ENCODE assay signal across 1 cellular context in the genomic region with DNA sequence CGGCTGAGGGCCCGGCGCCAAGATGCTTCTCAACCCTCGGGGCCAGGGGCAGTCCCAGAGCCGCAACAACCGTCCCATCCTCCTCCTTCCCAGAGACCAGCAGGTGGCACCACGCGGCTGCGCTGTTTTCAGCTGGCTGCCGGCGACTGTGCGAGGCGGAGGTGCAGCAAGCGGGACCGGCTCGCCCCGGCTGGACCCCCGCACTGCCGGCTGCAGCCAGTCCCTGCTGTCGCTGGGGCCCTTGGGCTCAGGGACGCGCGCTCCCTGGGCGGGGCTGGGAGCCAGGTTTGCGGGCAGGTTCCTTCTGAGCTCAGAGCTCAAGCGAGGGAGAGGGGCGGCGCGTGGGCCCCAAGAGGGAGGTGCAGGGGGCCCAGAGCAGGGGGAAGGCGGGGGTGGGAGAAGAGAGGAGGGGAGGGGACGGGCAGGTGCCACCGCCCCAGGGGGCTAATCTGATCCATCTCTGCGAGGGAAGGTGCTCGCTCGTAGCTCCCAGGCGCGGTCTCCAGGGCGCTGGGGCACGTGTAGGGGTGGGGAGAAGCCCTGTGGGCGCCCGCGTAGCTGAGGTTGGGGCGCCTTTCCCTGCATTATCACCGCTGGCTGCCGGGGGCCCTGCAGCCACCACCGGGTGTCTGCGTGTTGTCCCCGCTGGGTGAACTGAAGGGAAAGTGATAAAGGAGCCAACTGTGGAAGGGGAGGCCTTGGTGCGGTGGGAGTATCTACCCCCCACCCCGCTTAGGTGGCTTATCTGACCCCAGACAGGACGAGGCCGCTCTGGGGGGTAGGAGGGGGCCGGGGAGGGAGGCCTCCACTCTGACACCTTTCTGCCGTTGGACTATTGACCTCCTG.
A peak's percentile ranks its signal among the peaks of the same experiment; 100 is the strongest.
TF ChIP-seq lines count a peak whose summit lies in the region.

No MANE protein-coding gene starts in this region.

TF ChIP-seq in HepG2, 621 proteins besides CTCF, POLR2A, EP300 and RAD21 (continued from another document and continues in another):
- TF ChIP-seq, protein P1, sequence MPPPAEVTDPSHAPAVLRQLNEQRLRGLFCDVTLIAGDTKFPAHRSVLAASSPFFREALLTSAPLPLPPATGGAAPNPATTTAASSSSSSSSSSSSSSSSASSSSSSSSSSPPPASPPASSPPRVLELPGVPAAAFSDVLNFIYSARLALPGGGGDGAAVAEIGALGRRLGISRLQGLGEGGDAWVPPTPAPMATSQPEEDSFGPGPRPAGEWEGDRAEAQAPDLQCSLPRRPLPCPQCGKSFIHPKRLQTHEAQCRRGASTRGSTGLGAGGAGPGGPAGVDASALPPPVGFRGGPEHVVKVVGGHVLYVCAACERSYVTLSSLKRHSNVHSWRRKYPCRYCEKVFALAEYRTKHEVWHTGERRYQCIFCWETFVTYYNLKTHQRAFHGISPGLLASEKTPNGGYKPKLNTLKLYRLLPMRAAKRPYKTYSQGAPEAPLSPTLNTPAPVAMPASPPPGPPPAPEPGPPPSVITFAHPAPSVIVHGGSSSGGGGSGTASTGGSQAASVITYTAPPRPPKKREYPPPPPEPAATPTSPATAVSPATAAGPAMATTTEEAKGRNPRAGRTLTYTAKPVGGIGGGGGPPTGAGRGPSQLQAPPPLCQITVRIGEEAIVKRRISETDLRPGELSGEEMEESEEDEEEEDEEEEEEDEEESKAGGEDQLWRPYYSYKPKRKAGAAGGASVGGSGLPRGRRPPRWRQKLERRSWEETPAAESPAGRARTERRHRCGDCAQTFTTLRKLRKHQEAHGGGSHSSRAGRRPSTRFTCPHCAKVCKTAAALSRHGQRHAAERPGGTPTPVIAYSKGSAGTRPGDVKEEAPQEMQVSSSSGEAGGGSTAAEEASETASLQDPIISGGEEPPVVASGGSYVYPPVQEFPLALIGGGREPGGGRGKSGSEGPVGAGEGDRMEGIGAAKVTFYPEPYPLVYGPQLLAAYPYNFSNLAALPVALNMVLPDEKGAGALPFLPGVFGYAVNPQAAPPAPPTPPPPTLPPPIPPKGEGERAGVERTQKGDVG (CRISPR knock-in tag; IDR thresholded peaks at IDR 0.05; ENCODE audit: borderline replicate concordance): no peak
- no peak for TF ChIP-seq MYNN (CRISPR knock-in tag; IDR thresholded peaks at IDR 0.05; ENCODE audit: low read depth)
- TF ChIP-seq, protein P2, sequence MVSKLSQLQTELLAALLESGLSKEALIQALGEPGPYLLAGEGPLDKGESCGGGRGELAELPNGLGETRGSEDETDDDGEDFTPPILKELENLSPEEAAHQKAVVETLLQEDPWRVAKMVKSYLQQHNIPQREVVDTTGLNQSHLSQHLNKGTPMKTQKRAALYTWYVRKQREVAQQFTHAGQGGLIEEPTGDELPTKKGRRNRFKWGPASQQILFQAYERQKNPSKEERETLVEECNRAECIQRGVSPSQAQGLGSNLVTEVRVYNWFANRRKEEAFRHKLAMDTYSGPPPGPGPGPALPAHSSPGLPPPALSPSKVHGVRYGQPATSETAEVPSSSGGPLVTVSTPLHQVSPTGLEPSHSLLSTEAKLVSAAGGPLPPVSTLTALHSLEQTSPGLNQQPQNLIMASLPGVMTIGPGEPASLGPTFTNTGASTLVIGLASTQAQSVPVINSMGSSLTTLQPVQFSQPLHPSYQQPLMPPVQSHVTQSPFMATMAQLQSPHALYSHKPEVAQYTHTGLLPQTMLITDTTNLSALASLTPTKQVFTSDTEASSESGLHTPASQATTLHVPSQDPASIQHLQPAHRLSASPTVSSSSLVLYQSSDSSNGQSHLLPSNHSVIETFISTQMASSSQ (IDR thresholded peaks at IDR 0.05; ENCODE audit: low read depth): no peak
- TF ChIP-seq, protein P2 (CRISPR knock-in tag; IDR thresholded peaks at IDR 0.05; ENCODE audit: borderline replicate concordance): peak; percentile 43; the same call in 1 of the 2 replicates
- no peak for TF ChIP-seq ZNF354B (CRISPR knock-in tag; IDR thresholded peaks at IDR 0.05)
- TF ChIP-seq MYPOP (CRISPR knock-in tag; IDR thresholded peaks at IDR 0.05): peak; percentile 37; the same call in 1 of the 2 replicates
- peak; percentile 93 for TF ChIP-seq ZNF746 (CRISPR knock-in tag; IDR thresholded peaks at IDR 0.05)
- 0 out of 2 replicates have a peak, but pooled peaks have one; percentile 57 for TF ChIP-seq PRMT3 (CRISPR knock-in tag; IDR thresholded peaks at IDR 0.05; ENCODE audit: borderline replicate concordance, low read depth)
- 0 out of 2 replicates have a peak, but pooled peaks have one; percentile 21 for TF ChIP-seq CREBL2 (CRISPR knock-in tag; IDR thresholded peaks at IDR 0.05; ENCODE audit: borderline replicate concordance)
- peak; percentile 96 for TF ChIP-seq RBM22 (optimal IDR thresholded peaks at IDR 0.05; ENCODE audit: low read length)
- TF ChIP-seq TAF1 (CRISPR knock-in tag; IDR thresholded peaks at IDR 0.05): peak; percentile 43; the same call in 1 of the 2 replicates
- peak; percentile 72 for TF ChIP-seq KMT2B (CRISPR knock-in tag; IDR thresholded peaks at IDR 0.05)
- peak; percentile 79; the same call in 1 of the 2 replicates for TF ChIP-seq ZSCAN25 (CRISPR knock-in tag; IDR thresholded peaks at IDR 0.05)
- no peak; the same call in none of the 2 replicates for TF ChIP-seq ZGPAT (CRISPR knock-in tag; IDR thresholded peaks at IDR 0.05)
- TF ChIP-seq MXI1 (IDR thresholded peaks at IDR 0.05; ENCODE audit: borderline replicate concordance, low read depth, low read length): peak; percentile 37; the same call in 1 of the 3 replicates
- no peak for TF ChIP-seq SP1 (IDR thresholded peaks at IDR 0.05)
- peak; percentile 58; the same call in 1 of the 2 replicates for TF ChIP-seq SP1 (CRISPR knock-in tag; IDR thresholded peaks at IDR 0.05)
- TF ChIP-seq SOX6 (IDR thresholded peaks at IDR 0.05): no peak
- TF ChIP-seq SOX6 (CRISPR knock-in tag; IDR thresholded peaks at IDR 0.05): peak; percentile 71
- TF ChIP-seq RFXANK (CRISPR knock-in tag; IDR thresholded peaks at IDR 0.05): no peak
- peak; percentile 75 for TF ChIP-seq FOXO1 (CRISPR knock-in tag; IDR thresholded peaks at IDR 0.05)
- TF ChIP-seq HOXA5 (CRISPR knock-in tag; IDR thresholded peaks at IDR 0.05): peak; percentile 74
- 0 out of 2 replicates have a peak, but pooled peaks have one; percentile 59 for TF ChIP-seq CSRNP1 (CRISPR knock-in tag; IDR thresholded peaks at IDR 0.05)
- TF ChIP-seq ZNF550 (CRISPR knock-in tag; IDR thresholded peaks at IDR 0.05; ENCODE audit: borderline replicate concordance): no peak
- peak; percentile 6; the same call in 1 of the 2 replicates for TF ChIP-seq HNF4G (IDR thresholded peaks at IDR 0.05; ENCODE audit: borderline replicate concordance, low read depth, low read length)
- no peak for TF ChIP-seq HNF4G (CRISPR knock-in tag; IDR thresholded peaks at IDR 0.05; ENCODE audit: borderline replicate concordance, low read depth)
- peak; percentile 52; the same call in 1 of the 2 replicates for TF ChIP-seq ZFX (CRISPR knock-in tag; IDR thresholded peaks at IDR 0.05; ENCODE audit: low read depth)
- TF ChIP-seq ZBTB2 (CRISPR knock-in tag; IDR thresholded peaks at IDR 0.05; ENCODE audit: low read depth): peak; percentile 64; the same call in 1 of the 2 replicates
- TF ChIP-seq BORCS8-MEF2B (CRISPR knock-in tag; IDR thresholded peaks at IDR 0.05): peak; percentile 87; the same call in 1 of the 2 replicates
- no peak for TF ChIP-seq ZNF207 (IDR thresholded peaks at IDR 0.05; ENCODE audit: borderline replicate concordance)
- no peak for TF ChIP-seq NONO (IDR thresholded peaks at IDR 0.05)
- peak; percentile 69 for TF ChIP-seq NONO (CRISPR knock-in tag; conservative IDR thresholded peaks at IDR 0.05)
- TF ChIP-seq DNMT1 (CRISPR knock-in tag; IDR thresholded peaks at IDR 0.05): peak; percentile 93; the same call in 1 of the 2 replicates
- TF ChIP-seq ZNF614 (CRISPR knock-in tag; IDR thresholded peaks at IDR 0.05; ENCODE audit: borderline replicate concordance): peak; percentile 72
- peak; percentile 87 for TF ChIP-seq MTA1 (CRISPR knock-in tag; IDR thresholded peaks at IDR 0.05; ENCODE audit: borderline replicate concordance)
- TF ChIP-seq ESRRA (CRISPR knock-in tag; IDR thresholded peaks at IDR 0.05; ENCODE audit: low read depth): peak; percentile 46; the same call in 1 of the 2 replicates
- TF ChIP-seq ZNF678 (CRISPR knock-in tag; IDR thresholded peaks at IDR 0.05): peak; percentile 79; the same call in 1 of the 2 replicates
- TF ChIP-seq, protein P3, sequence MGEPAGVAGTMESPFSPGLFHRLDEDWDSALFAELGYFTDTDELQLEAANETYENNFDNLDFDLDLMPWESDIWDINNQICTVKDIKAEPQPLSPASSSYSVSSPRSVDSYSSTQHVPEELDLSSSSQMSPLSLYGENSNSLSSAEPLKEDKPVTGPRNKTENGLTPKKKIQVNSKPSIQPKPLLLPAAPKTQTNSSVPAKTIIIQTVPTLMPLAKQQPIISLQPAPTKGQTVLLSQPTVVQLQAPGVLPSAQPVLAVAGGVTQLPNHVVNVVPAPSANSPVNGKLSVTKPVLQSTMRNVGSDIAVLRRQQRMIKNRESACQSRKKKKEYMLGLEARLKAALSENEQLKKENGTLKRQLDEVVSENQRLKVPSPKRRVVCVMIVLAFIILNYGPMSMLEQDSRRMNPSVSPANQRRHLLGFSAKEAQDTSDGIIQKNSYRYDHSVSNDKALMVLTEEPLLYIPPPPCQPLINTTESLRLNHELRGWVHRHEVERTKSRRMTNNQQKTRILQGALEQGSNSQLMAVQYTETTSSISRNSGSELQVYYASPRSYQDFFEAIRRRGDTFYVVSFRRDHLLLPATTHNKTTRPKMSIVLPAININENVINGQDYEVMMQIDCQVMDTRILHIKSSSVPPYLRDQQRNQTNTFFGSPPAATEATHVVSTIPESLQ (CRISPR knock-in tag; conservative IDR thresholded peaks at IDR 0.05): no peak
- TF ChIP-seq TOPORS (CRISPR knock-in tag; IDR thresholded peaks at IDR 0.05): peak; percentile 78
- peak; percentile 68 for TF ChIP-seq YY1 (IDR thresholded peaks at IDR 0.05; ENCODE audit: insufficient read depth, insufficient replicate concordance, low read depth, low read length)
- TF ChIP-seq PTBP1 (IDR thresholded peaks at IDR 0.05; ENCODE audit: low read depth, low read length, poor library complexity, severe bottlenecking): no peak
- TF ChIP-seq HHEX (CRISPR knock-in tag; IDR thresholded peaks at IDR 0.05): no peak
